16 cellular contexts compared by ENCODE assay signal in the genomic region with DNA sequence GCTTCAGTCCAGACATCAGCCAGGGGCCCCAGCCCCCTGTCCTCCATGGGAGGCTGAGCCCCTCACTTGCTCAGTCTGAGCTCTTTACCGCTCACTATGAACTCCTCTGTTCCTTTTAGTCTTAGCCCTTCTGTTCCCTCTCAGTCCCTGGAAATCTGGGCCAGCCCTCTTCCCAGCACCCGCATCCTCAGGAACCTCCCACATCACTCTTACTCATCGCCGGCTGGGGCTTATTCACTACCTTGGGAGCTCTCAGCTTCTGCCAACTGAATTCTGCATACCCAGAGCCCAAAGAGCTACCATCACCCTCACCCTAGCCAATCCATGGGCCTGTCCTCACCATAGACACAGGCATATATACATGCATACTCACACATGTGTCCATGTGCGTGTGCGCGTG. TPM values are rescaled to one million over a fixed set of nuclear protein-coding genes. Genes with fewer than 3 reads are reported as not detected.
DNase-seq lines count a peak whose midpoint lies in the region; ATAC-seq, FAIRE-seq and TF ChIP-seq lines count a peak whose summit lies in the region.
"Had no signal": no experiment of that assay in that cellular context is flagged by ENCODE, and none has a peak within 500 bp of the region (broad histone marks: within the 10 kb centered on the region; RNA-seq: fewer than 3 reads in every experiment).

No MANE protein-coding gene starts in this region.

- ATAC-seq in HG02798 (IDR thresholded peaks at IDR 0.05; ENCODE audit: poor library complexity, unreplicated experiment) (no peak), GM21360 (IDR thresholded peaks at IDR 0.05; ENCODE audit: unreplicated experiment) (no peak)
- ATAC-seq: T-cell, upper lobe of right lung had no signal

- peak; percentile 67 for DNase-seq in AG10803 (ENCODE audit: low read depth)
- DNase-seq in M059J (ENCODE audit: low read depth): peak; percentile 79
- peak; percentile 74 for DNase-seq in bronchial epithelial cell (ENCODE audit: low read depth)
- peak; percentile 31 for DNase-seq in kidney glomerular epithelial cell (lab: John Stamatoyannopoulos, UW)
- DNase-seq in T-helper 9 cell: no peak
- no peak for DNase-seq in NCI-H82 (lab: John Stamatoyannopoulos, UW)
- DNase-seq: activated CD4-positive, alpha-beta T cell treated with anti-CD3 and anti-CD28 coated beads for 4 hours; AML-193; NCI-H2171 treated with DMSO at 0.1 percent for 48 hours; ovary; T-cell; upper lobe of right lung had no signal

- no peaks in the 10 kb centered on the region for H3K36me3 ChIP-seq in bronchial epithelial cell (ENCODE audit: control insufficient read depth, insufficient read depth, low read length)
- H3K36me3 ChIP-seq: ovary, upper lobe of right lung had no signal

- H3K4me3 ChIP-seq in AG10803 (ENCODE audit: low read length): no peak overlapping the region
- H3K4me3 ChIP-seq in bronchial epithelial cell (ENCODE audit: low read depth, low read length): no peak overlapping the region
- H3K4me3 ChIP-seq: ovary, upper lobe of right lung had no signal

- peak; percentile 86 for FAIRE-seq in bronchial epithelial cell (lab: Jason Lieb, UNC)
- FAIRE-seq: GM12891 had no signal

- TF ChIP-seq CTCF in AG10803 (conservative IDR thresholded peaks at IDR 0.05; ENCODE audit: low read length) (no peak), bronchial epithelial cell (IDR thresholded peaks at IDR 0.05; ENCODE audit: insufficient read depth, low read length, severe bottlenecking) (no peak)

- peaks cover 18% of the 10 kb centered on the region for H3K27me3 ChIP-seq in bronchial epithelial cell (ENCODE audit: control insufficient read depth, insufficient read depth, low read length)
- H3K27me3 ChIP-seq: ovary had no signal

RNA-seq across cellular contexts. Expression of a gene that starts 11.5 kb away (rescaled TPM):
- not detected in 2 replicates for total RNA-seq in M059J (2014; rRNA removed; shearing (Covaris generic))
- total RNA-seq in bronchial epithelial cell: not detected in 2 replicates
- total RNA-seq: mesenteric fat pad, upper lobe of right lung had no signal

RNA-seq across cellular contexts. Expression of a gene that starts 50.3 kb away (rescaled TPM):
- total RNA-seq in M059J (2014; rRNA removed; shearing (Covaris generic)): not detected in 2 replicates
- not detected in 2 replicates for total RNA-seq in bronchial epithelial cell
- total RNA-seq: ovary, T-cell, upper lobe of right lung had no signal

Comparison
In these comparisons a context has a peak if more than half of its experiments do, and no peak if none do; other contexts are left out.
1. DNase-seq: peak in AG10803 (single experiment), M059J (single experiment), bronchial epithelial cell (single experiment) and kidney glomerular epithelial cell (single experiment); none in T-helper 9 cell (single experiment) and NCI-H82 (single experiment).